In the genomic region with DNA sequence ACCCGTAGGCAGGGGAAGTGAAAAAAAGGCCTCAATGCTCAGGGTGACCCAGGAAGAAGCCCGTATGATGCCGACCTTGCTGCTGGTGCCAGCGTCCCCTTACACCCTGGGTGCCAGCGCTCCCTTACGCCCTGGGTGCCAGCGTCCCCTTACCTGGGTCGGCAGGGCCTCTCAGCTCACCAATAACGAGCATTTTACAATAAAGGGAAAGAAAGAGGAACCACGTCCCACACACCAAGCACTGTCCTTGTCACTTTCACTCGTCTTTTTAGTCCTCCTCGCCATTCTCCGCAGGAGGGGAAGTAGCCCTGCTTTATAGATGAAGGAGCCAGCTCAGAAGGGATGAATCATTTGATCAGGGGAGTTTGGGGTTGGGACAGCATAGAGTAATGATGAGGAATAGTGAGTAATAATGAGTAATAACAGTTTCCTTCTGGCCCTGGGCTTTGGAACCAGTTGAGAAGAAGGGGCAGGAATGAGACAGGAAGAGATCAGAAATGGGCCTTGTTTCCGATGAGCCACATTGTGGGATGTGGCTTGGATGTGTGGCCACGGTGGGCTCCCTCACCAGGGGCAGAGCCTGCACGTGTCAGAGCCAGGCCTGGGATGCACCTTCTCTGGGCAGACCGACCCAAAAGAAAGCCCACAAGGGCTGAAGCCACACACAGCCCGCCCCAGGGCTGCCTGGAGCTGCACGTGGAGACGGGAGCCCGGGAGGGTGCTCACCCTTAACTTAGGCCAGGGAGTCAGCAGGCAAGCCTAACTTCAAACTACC, we compare ENCODE assay signal across 8 cellular contexts.
DNase-seq lines count a peak whose midpoint lies in the region; ATAC-seq and TF ChIP-seq lines count a peak whose summit lies in the region.

No MANE protein-coding gene starts in this region.

- TF ChIP-seq CTCF in HFF-Myc (IDR thresholded peaks at IDR 0.05; ENCODE audit: low read depth, low read length, missing control alignments), result no peak

- DNase-seq in HFF-Myc (ENCODE audit: extremely low read depth, low read depth), result peak; percentile 81
- peak; percentile 81 for DNase-seq in epithelial cell of prostate (ENCODE audit: low read depth, low spot score)
- DNase-seq in stimulated activated CD4-positive, alpha-beta T cell treated with anti-CD3 and anti-CD28 coated beads, TNF-alpha, amount 100 ng/mL, for 24 hours (ENCODE audit: low read depth in 3 of 3), result peak in 2 of 3 experiments; percentile 24 to 50
- DNase-seq in NCI-H2029 (lab: John Stamatoyannopoulos, UW), result no peak
- no peak for DNase-seq in SK-N-DZ (ENCODE audit: low spot score)
- no peak for DNase-seq in NCI-H524 treated with DMSO at 0.1 percent for 48 hours (lab: John Stamatoyannopoulos, UW)

- peak overlapping the region; percentile 88 for H3K27ac ChIP-seq in epithelial cell of prostate

- no peak overlapping the region for H3K4me3 ChIP-seq in HFF-Myc (replicated peaks; ENCODE audit: low read depth, low read length)

- peak; percentile 69 for ATAC-seq in SK-N-SH treated with all-trans-retinoic acid at 6 μM for 48 hours
- ATAC-seq in GM19455 (IDR thresholded peaks at IDR 0.05; ENCODE audit: unreplicated experiment), result no peak

TF ChIP-seq in SK-N-SH treated with all-trans-retinoic acid at 6 μM for 48 hours, 23 proteins besides CTCF, POLR2A, EP300 and RAD21:
- TF ChIP-seq SNAI2 (CRISPR knock-in tag; IDR thresholded peaks at IDR 0.05), result no peak
- TF ChIP-seq ZFP3 (CRISPR knock-in tag; IDR thresholded peaks at IDR 0.05), result 0 out of 2 replicates have a peak, but pooled peaks have one; percentile 25
- peak; percentile 89 for TF ChIP-seq OSR1 (CRISPR knock-in tag; IDR thresholded peaks at IDR 0.05)
- TF ChIP-seq TOX (CRISPR knock-in tag; IDR thresholded peaks at IDR 0.05; ENCODE audit: borderline replicate concordance), result no peak
- TF ChIP-seq ZFP30 (CRISPR knock-in tag; IDR thresholded peaks at IDR 0.05), result no peak
- no peak for TF ChIP-seq BACH2 (CRISPR knock-in tag; IDR thresholded peaks at IDR 0.05; ENCODE audit: borderline replicate concordance)
- no peak for TF ChIP-seq TCF4 (CRISPR knock-in tag; IDR thresholded peaks at IDR 0.05; ENCODE audit: borderline replicate concordance)

Comparison
In these comparisons a context has a peak if more than half of its experiments do, and no peak if none do; other contexts are left out.
1. DNase-seq: peak in HFF-Myc (single experiment), epithelial cell of prostate (single experiment) and stimulated activated CD4-positive, alpha-beta T cell treated with anti-CD3 and anti-CD28 coated beads, TNF-alpha, amount 100 ng/mL, for 24 hours (2 of 3); none in NCI-H2029 (single experiment), SK-N-DZ (single experiment) and NCI-H524 treated with DMSO at 0.1 percent for 48 hours (single experiment).